Comparison of ENCODE assay signal across 7 cellular contexts in genomic region chr15:68843425-68844311, GRCh38. TPM values are rescaled to one million over a fixed set of nuclear protein-coding genes. Genes with fewer than 3 reads are reported as not detected.
DNase-seq lines count a peak whose midpoint lies in the region; ATAC-seq and TF ChIP-seq lines count a peak whose summit lies in the region.

No MANE protein-coding gene starts in this region.

- H3K27me3 ChIP-seq in SK-N-SH (ENCODE audit: insufficient read depth) = peaks cover 38% of the 10 kb centered on the region; the same call in 1 of the 2 replicates

- H3K4me1 ChIP-seq in HEK293 (ENCODE audit: control insufficient read depth, insufficient read depth, low read length) (no peaks in the 10 kb centered on the region), SK-N-SH (ENCODE audit: control insufficient read depth in 1 of 2, insufficient read depth in 2 of 2, low read depth in 1 of 2, low read length in 1 of 2) (peaks cover 0 to 3% of the 10 kb centered on the region in 2 experiments; a peak in 1 of 4 replicates), mucosa of descending colon (ENCODE audit: low read depth) (peaks cover 4% of the 10 kb centered on the region)

- H3K27ac ChIP-seq in HEK293 (ENCODE audit: extremely low read depth, low read depth, low read length) (no peak overlapping the region), SK-N-SH (ENCODE audit: low read depth in 2 of 2, low read length in 1 of 2) (no peak overlapping the region)

- no peaks in the 10 kb centered on the region for H3K36me3 ChIP-seq in HEK293 (ENCODE audit: control insufficient read depth in 2 of 2, insufficient read depth in 1 of 2, low read length in 2 of 2)
- no peaks in the 10 kb centered on the region for H3K36me3 ChIP-seq in SK-N-SH (replicated peaks in 1 of 2; ENCODE audit: control insufficient read depth in 1 of 2, insufficient read depth in 2 of 2, low read length in 1 of 2)
- H3K36me3 ChIP-seq in mucosa of descending colon (ENCODE audit: low read depth) = no peaks in the 10 kb centered on the region

- CTCF ChIA-PET in HEK293 (lab: Yijun Ruan, JAX) = interaction anchor here (0.9 to 1.7 kb wide), 2 partner anchors 32 to 81 kb away, joined by 4 read pairs; no protein-coding TSS in a partner anchor
- CTCF ChIA-PET in SK-N-SH (lab: Yijun Ruan, JAX) = interaction anchor here (0.9 to 1.2 kb wide), 3 partner anchors 10 to 81 kb away, joined by 3 read pairs; no protein-coding TSS in a partner anchor

- peak overlapping the region; percentile 73 for H2AFZ ChIP-seq in SK-N-SH (ENCODE audit: low read depth)

- TF ChIP-seq CTCF in HEK293 (tag by site-specific recombination; IDR thresholded peaks at IDR 0.05) = no peak
- no peak for TF ChIP-seq CTCF in SK-N-SH (IDR thresholded peaks at IDR 0.05)
- TF ChIP-seq CTCF in mucosa of descending colon (IDR thresholded peaks at IDR 0.05) = no peak

- no peak for TF ChIP-seq RAD21 in SK-N-SH (IDR thresholded peaks at IDR 0.05; ENCODE audit: low read length)

- H3K9me2 ChIP-seq in SK-N-SH = no peaks in the 10 kb centered on the region

- intact Hi-C loops in mucosa of descending colon (cut with DNase I, micrococcal nuclease) = no loop called here

- no peaks in the 10 kb centered on the region for H3F3A ChIP-seq in SK-N-SH (replicated peaks; ENCODE audit: insufficient read depth)

- POLR2A ChIA-PET in HEK293 (lab: Yijun Ruan, JAX) (interaction anchor here (1.8 kb wide), 1 partner anchor 26 kb away, joined by 5 read pairs; no protein-coding TSS in a partner anchor), SK-N-SH (lab: Yijun Ruan, JAX) (no interaction called here)

- ATAC-seq in mucosa of descending colon = peak; percentile 34
- ATAC-seq in GM18861 (IDR thresholded peaks at IDR 0.05; ENCODE audit: unreplicated experiment) = no peak
- ATAC-seq in HG02870 (IDR thresholded peaks at IDR 0.05; ENCODE audit: unreplicated experiment) = no peak

- DNase-seq in SK-N-SH (peak; percentile 82), dermis blood vessel endothelial cell (peak; percentile 25), mucosa of descending colon (peak in 2 of 3 donors; percentile 14 to 37), SHP77 treated with DMSO at 0.1 percent for 48 hours (lab: John Stamatoyannopoulos, UW) (no peak)

- peak overlapping the region; percentile 50 for H3K4me3 ChIP-seq in HEK293 (ENCODE audit: low read depth, low read length)
- H3K4me3 ChIP-seq in SK-N-SH (ENCODE audit: low read depth in 2 of 2, low read length in 1 of 2) = peak overlapping the region; percentile 49 to 52
- no peak overlapping the region for H3K4me3 ChIP-seq in mucosa of descending colon

- no peak overlapping the region for H3K9ac ChIP-seq in SK-N-SH

- no peaks in the 10 kb centered on the region for H3K9me3 ChIP-seq in HEK293 (ENCODE audit: control insufficient read depth, insufficient read depth, low read depth, low read length)
- no peaks in the 10 kb centered on the region for H3K9me3 ChIP-seq in SK-N-SH
- no peaks in the 10 kb centered on the region for H3K9me3 ChIP-seq in mucosa of descending colon

- peak overlapping the region; percentile 80 for H3K4me2 ChIP-seq in SK-N-SH

- no peak for TF ChIP-seq EP300 in SK-N-SH (IDR thresholded peaks at IDR 0.05; ENCODE audit: borderline replicate concordance in 1 of 2, low read depth in 1 of 2, low read length in 1 of 2)

- H3K79me2 ChIP-seq in SK-N-SH (ENCODE audit: insufficient read depth) = no peaks in the 10 kb centered on the region

- 9% methylated on average over 32 of the region's 32 CpGs for WGBS in SK-N-SH (ENCODE audit: low lambda C conversion rate)

- no peaks in the 10 kb centered on the region for H4K20me1 ChIP-seq in SK-N-SH (ENCODE audit: insufficient read depth)

TF ChIP-seq in HEK293, 187 proteins besides CTCF, POLR2A, EP300 and RAD21 (continues in another document):
- TF ChIP-seq GLIS2 (tag by site-specific recombination; IDR thresholded peaks at IDR 0.05) = peak; percentile 34; the same call in 1 of the 2 replicates
- TF ChIP-seq ZNF423 (tag by site-specific recombination; IDR thresholded peaks at IDR 0.05) = no peak
- 0 out of 2 replicates have a peak, but pooled peaks have one; percentile 33 for TF ChIP-seq ZNF610 (tag by site-specific recombination; IDR thresholded peaks at IDR 0.05; ENCODE audit: borderline replicate concordance)
- TF ChIP-seq ZNF600 (tag by site-specific recombination; IDR thresholded peaks at IDR 0.05) = peak; percentile 75
- peak; percentile 82 for TF ChIP-seq ZNF335 (tag by site-specific recombination; conservative IDR thresholded peaks at IDR 0.05)
- TF ChIP-seq ZBTB7A (tag by site-specific recombination; IDR thresholded peaks at IDR 0.05; ENCODE audit: low read depth) = no peak
- no peak for TF ChIP-seq ZNF214 (tag by site-specific recombination; IDR thresholded peaks at IDR 0.05; ENCODE audit: borderline replicate concordance)
- peak; percentile 23; the same call in 1 of the 2 replicates for TF ChIP-seq ZXDB (tag by site-specific recombination; IDR thresholded peaks at IDR 0.05)
- peak; percentile 78 for TF ChIP-seq ZNF341 (tag by site-specific recombination; IDR thresholded peaks at IDR 0.05; ENCODE audit: low read depth)
- TF ChIP-seq ZNF76 (tag by site-specific recombination; IDR thresholded peaks at IDR 0.05; ENCODE audit: borderline replicate concordance, low read depth) = peak; percentile 85
- no peak for TF ChIP-seq REPIN1 (tag by site-specific recombination; IDR thresholded peaks at IDR 0.05; ENCODE audit: low read depth)
- TF ChIP-seq ZBTB17 (tag by site-specific recombination; IDR thresholded peaks at IDR 0.05) = peak; percentile 92
- TF ChIP-seq ZNF654 (tag by site-specific recombination; IDR thresholded peaks at IDR 0.05; ENCODE audit: low read depth) = no peak
- TF ChIP-seq ZNF624 (tag by site-specific recombination; IDR thresholded peaks at IDR 0.05) = no peak
- peak; percentile 46; the same call in 1 of the 2 replicates for TF ChIP-seq SP3 (tag by site-specific recombination; IDR thresholded peaks at IDR 0.05)
- peak; percentile 76 for TF ChIP-seq ZNF398 (tag by site-specific recombination; IDR thresholded peaks at IDR 0.05)

TF ChIP-seq in SK-N-SH, 30 proteins besides CTCF, POLR2A, EP300 and RAD21:
- TF ChIP-seq USF2 (IDR thresholded peaks at IDR 0.05; ENCODE audit: borderline replicate concordance, low read depth, low read length) (no peak), RCOR1 (IDR thresholded peaks at IDR 0.05; ENCODE audit: low read length) (0 out of 2 replicates have a peak, but pooled peaks have one; percentile 31), MXI1 (IDR thresholded peaks at IDR 0.05; ENCODE audit: low read depth, low read length) (peak; percentile 65; the same call in 1 of the 2 replicates), CHD2 (IDR thresholded peaks at IDR 0.05; ENCODE audit: low read length, partially characterized antibody) (peak; percentile 53)
TF ChIP-seq in SK-N-SH: peak in this region for 3.

RNA-seq across cellular contexts. Expression of gene ANP32A, which starts 23.0 kb away (rescaled TPM):
- polyA plus RNA-seq in SK-N-SH (2012; rRNA removed) = 58.4 and 61.7 TPM in 2 replicates
- polyA plus RNA-seq in SK-N-SH (2012; cell fraction: cytosol; rRNA removed) = 78.1 and 80.4 TPM in 2 replicates
- polyA plus RNA-seq in SK-N-SH (2012; cell fraction: nucleus; rRNA removed) = 24.1 and 31.7 TPM in 2 replicates
- 68.2 and 119 TPM in 2 replicates for total RNA-seq in dermis blood vessel endothelial cell
- total RNA-seq in mucosa of descending colon = 100 to 1,000 TPM; 101 to 113 (median 109) TPM
